Comparison of ENCODE assay signal across 1 cellular context in genomic region chr21:42080788-42081083, GRCh38.
A peak's percentile ranks its signal among the peaks of the same experiment; 100 is the strongest.
TF ChIP-seq lines count a peak whose summit lies in the region.

No MANE protein-coding gene starts in this region.

TF ChIP-seq in HEK293, 187 proteins besides CTCF, POLR2A, EP300 and RAD21 (continued from another document):
- TF ChIP-seq ZNF175 (tag by site-specific recombination; IDR thresholded peaks at IDR 0.05) (no peak), ZNF184 (tag by site-specific recombination; IDR thresholded peaks at IDR 0.05) (peak; percentile 78; the same call in 1 of the 2 replicates), MYNN (tag by site-specific recombination; IDR thresholded peaks at IDR 0.05; ENCODE audit: borderline replicate concordance) (no peak), ATF2 (tag by site-specific recombination; IDR thresholded peaks at IDR 0.05; ENCODE audit: low read depth) (peak; percentile 82), GFI1B (tag by site-specific recombination; IDR thresholded peaks at IDR 0.05) (no peak), PRDM6 (tag by site-specific recombination; IDR thresholded peaks at IDR 0.05) (no peak), ZNF629 (tag by site-specific recombination; IDR thresholded peaks at IDR 0.05) (peak; percentile 73), ZNF600 (tag by site-specific recombination; IDR thresholded peaks at IDR 0.05) (peak; percentile 66), ZEB2 (tag by site-specific recombination; IDR thresholded peaks at IDR 0.05) (peak; percentile 51), ZNF174 (tag by site-specific recombination; IDR thresholded peaks at IDR 0.05) (no peak), ZSCAN23 (tag by site-specific recombination; IDR thresholded peaks at IDR 0.05) (0 out of 2 replicates have a peak, but pooled peaks have one; percentile 34), ZBTB17 (tag by site-specific recombination; IDR thresholded peaks at IDR 0.05) (peak; percentile 90), ZBTB8A (tag by site-specific recombination; IDR thresholded peaks at IDR 0.05) (no peak), TSHZ1 (tag by site-specific recombination; IDR thresholded peaks at IDR 0.05; ENCODE audit: borderline replicate concordance) (peak; percentile 86; the same call in 1 of the 2 replicates)
TF ChIP-seq in HEK293: peak in this region for 15.
